ENCODE assay signal across 22 cellular contexts in the genomic region with DNA sequence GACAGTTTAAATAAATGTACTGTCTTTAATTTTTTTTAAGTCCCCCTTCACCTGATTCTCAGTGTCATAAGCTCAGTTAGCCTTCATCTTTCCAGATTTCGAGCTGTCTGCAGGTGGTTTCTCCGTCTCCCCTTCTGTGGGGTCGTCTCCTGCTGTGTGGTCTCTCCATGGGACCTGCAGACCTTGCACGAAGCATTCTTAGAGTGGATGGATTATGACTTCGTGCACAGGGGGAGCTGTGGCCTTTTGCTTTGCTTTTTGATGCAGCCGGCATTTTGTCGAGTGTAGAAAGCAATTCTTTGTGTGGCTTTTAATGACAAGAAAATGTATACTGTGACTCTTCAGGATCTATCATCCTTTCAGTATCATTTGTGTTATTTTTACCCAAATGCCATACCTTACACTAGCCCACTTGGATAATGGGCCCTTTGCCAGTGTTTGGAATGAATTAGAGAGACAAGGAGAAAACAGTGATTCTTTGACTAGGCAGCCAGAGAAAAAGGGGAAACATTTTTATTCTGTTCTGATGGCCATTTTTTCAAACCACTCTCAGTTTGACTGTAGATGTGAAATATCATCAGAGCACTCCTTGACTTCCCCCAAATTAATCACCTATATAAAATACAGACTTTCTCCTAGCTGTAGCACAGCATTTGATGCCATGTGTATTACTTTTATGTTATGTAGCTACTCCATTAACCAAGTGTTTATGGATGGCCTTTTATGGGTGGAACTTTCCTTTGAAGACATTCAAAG. TPM values are rescaled to one million over a fixed set of nuclear protein-coding genes. Genes with fewer than 3 reads are reported as not detected.
DNase-seq lines count a peak whose midpoint lies in the region; ATAC-seq and TF ChIP-seq lines count a peak whose summit lies in the region.
"Had no signal": no experiment of that assay in that cellular context is flagged by ENCODE, and none has a peak within 500 bp of the region (broad histone marks: within the 10 kb centered on the region; RNA-seq: fewer than 3 reads in every experiment).

No MANE protein-coding gene starts in this region.

- peaks cover 42% of the 10 kb centered on the region for H3K36me3 ChIP-seq in left ventricle myocardium inferior
- H3K36me3 ChIP-seq: cardiac muscle cell had no signal

- no peaks in the 10 kb centered on the region for H3K27me3 ChIP-seq in left ventricle myocardium inferior (ENCODE audit: low read depth)
- H3K27me3 ChIP-seq: cardiac muscle cell, left lung had no signal

- no peak overlapping the region for H3K27ac Mint-ChIP-seq in chondrocyte (ENCODE audit: unreplicated experiment)
- H3K27ac Mint-ChIP-seq in type B pancreatic cell = no peak overlapping the region
- H3K27ac Mint-ChIP-seq: activated T-helper 1 cell treated with anti-CD3 and anti-CD28 coated beads, Interleukin-12 subunit alpha, Interleukin-12 subunit beta, Interleukin-2, Interleukin-4 antibody, amounts not matched to agents 30 ng/mL and 10 ng/mL and 1 ng/mL, durations not matched to agents 14 hours and 24 hours and 36 hours had no signal

- H3K36me3 Mint-ChIP-seq in chondrocyte (ENCODE audit: low read depth) (no peaks in the 10 kb centered on the region), type B pancreatic cell (no peaks in the 10 kb centered on the region)

- peak overlapping the region; percentile 61 for H3K27ac ChIP-seq in left ventricle myocardium inferior (replicated peaks)
- H3K27ac ChIP-seq: GM23248, left lung had no signal

- H3K4me3 ChIP-seq in left ventricle myocardium inferior = no peak overlapping the region
- H3K4me3 ChIP-seq: cardiac muscle cell, GM23248, left lung had no signal

- H3K27me3 Mint-ChIP-seq in chondrocyte (ENCODE audit: low read depth) (no peaks in the 10 kb centered on the region), type B pancreatic cell (no peaks in the 10 kb centered on the region)
- H3K27me3 Mint-ChIP-seq: CD8-positive, alpha-beta memory T cell had no signal

- intact Hi-C loops in left ventricle myocardium inferior (cut with micrococcal nuclease) = no loop called here
- intact Hi-C loops in Right ventricle myocardium superior (cut with DNase I) = no loop called here

- no peaks in the 10 kb centered on the region for H3K9me3 Mint-ChIP-seq in chondrocyte (ENCODE audit: low read depth)
- no peaks in the 10 kb centered on the region for H3K9me3 Mint-ChIP-seq in type B pancreatic cell
- H3K9me3 Mint-ChIP-seq: activated T-helper 1 cell treated with anti-CD3 and anti-CD28 coated beads, Interleukin-12 subunit alpha, Interleukin-12 subunit beta, Interleukin-2, Interleukin-4 antibody, amounts not matched to agents 30 ng/mL and 10 ng/mL and 1 ng/mL, durations not matched to agents 14 hours and 24 hours and 36 hours; CD8-positive, alpha-beta memory T cell had no signal

- H3K4me1 Mint-ChIP-seq in chondrocyte (ENCODE audit: low read depth) (peaks cover 14% of the 10 kb centered on the region), type B pancreatic cell (ENCODE audit: unreplicated experiment) (peaks cover 21% of the 10 kb centered on the region)

- H3K9me3 ChIP-seq in left ventricle myocardium inferior (replicated peaks) = no peaks in the 10 kb centered on the region
- H3K9me3 ChIP-seq: left lung had no signal

- ATAC-seq in Right ventricle myocardium superior (ENCODE audit: poor library complexity) (no peak), GM21423 (IDR thresholded peaks at IDR 0.05; ENCODE audit: unreplicated experiment) (no peak)
- ATAC-seq: Panc1 had no signal

- H3K4me3 Mint-ChIP-seq in chondrocyte (ENCODE audit: unreplicated experiment) (no peak overlapping the region), type B pancreatic cell (no peak overlapping the region)
- H3K4me3 Mint-ChIP-seq: activated T-helper 1 cell treated with anti-CD3 and anti-CD28 coated beads, Interleukin-12 subunit alpha, Interleukin-12 subunit beta, Interleukin-2, Interleukin-4 antibody, amounts not matched to agents 30 ng/mL and 10 ng/mL and 1 ng/mL, durations not matched to agents 14 hours and 24 hours and 36 hours; CD8-positive, alpha-beta memory T cell had no signal

- DNase-seq in left ventricle myocardium inferior = no peak
- DNase-seq in Right ventricle myocardium superior = no peak
- peak; percentile 66 for DNase-seq in NCI-H2227 (lab: John Stamatoyannopoulos, UW; ENCODE audit: unreplicated experiment)
- DNase-seq in chondrocyte (ENCODE audit: low spot score) = no peak
- no peak for DNase-seq in type B pancreatic cell (ENCODE audit: extremely low spot score, unreplicated experiment)
- no peak for DNase-seq in KG1 (lab: John Stamatoyannopoulos, UW)
- DNase-seq: CD8-positive, alpha-beta memory T cell; DMS53; GDM1; GM23248; hypothalamus; Kasumi-1; NCI-H1694; NCI-H2171; NCI-H526 treated with DMSO at 0.1 percent for 48 hours; SIG-M5; stimulated activated CD4-positive, alpha-beta T cell treated with anti-CD3 and anti-CD28 coated beads, Interleukin-4, amount 100 ng/mL, for 1 hour had no signal

- H3K4me1 ChIP-seq in left ventricle myocardium inferior = peaks cover 27% of the 10 kb centered on the region

- TF ChIP-seq CTCF in left ventricle myocardium inferior (IDR thresholded peaks at IDR 0.05; ENCODE audit: borderline replicate concordance) (no peak), chondrocyte (IDR thresholded peaks at IDR 0.05) (peak; percentile 47), type B pancreatic cell (conservative IDR thresholded peaks at IDR 0.05) (peak; percentile 40)

RNA-seq across cellular contexts. Expression of a gene that starts 54.3 kb away (rescaled TPM):
- total RNA-seq in left ventricle myocardium inferior (42.0 TPM), Right ventricle myocardium superior (44.4 TPM), chondrocyte (3.4 to 5.7 TPM (median 5.0 TPM) in 3 replicates), type B pancreatic cell (ENCODE audit: low replicate concordance) (26.1 and 38.7 TPM in 2 replicates)
